ENCODE assay signal across 1 cellular context in genomic region chr15:56733131-56734012, GRCh38.
TF ChIP-seq lines count a peak whose summit lies in the region.

Gene ZNF280D (minus strand): TSS chr15:56733509. CDS start chr15:56707109, 26,400 bp downstream.

TF ChIP-seq in HepG2, 621 proteins besides CTCF, POLR2A, EP300 and RAD21 (continued from another document and continues in another):
- TF ChIP-seq ZNF503 (CRISPR knock-in tag; IDR thresholded peaks at IDR 0.05) (no peak), ZKSCAN8 (CRISPR knock-in tag; IDR thresholded peaks at IDR 0.05; ENCODE audit: borderline replicate concordance) (no peak), MYPOP (CRISPR knock-in tag; IDR thresholded peaks at IDR 0.05) (peak; percentile 54; the same call in 1 of the 2 replicates), NCOA5 (CRISPR knock-in tag; IDR thresholded peaks at IDR 0.05) (no peak), ZC3H13 (CRISPR knock-in tag; IDR thresholded peaks at IDR 0.05) (peak; percentile 74; the same call in 1 of the 2 replicates), ZNF235 (CRISPR knock-in tag; IDR thresholded peaks at IDR 0.05; ENCODE audit: borderline replicate concordance) (no peak), ETV6 (CRISPR knock-in tag; conservative IDR thresholded peaks at IDR 0.05) (no peak), RARG (CRISPR knock-in tag; IDR thresholded peaks at IDR 0.05; ENCODE audit: low read depth) (no peak), IRF9 (CRISPR knock-in tag; IDR thresholded peaks at IDR 0.05; ENCODE audit: borderline replicate concordance) (0 out of 2 replicates have a peak, but pooled peaks have one; percentile 52), U2AF2 (IDR thresholded peaks at IDR 0.05; ENCODE audit: low read depth, low read length) (no peak), ZNF180 (CRISPR knock-in tag; IDR thresholded peaks at IDR 0.05; ENCODE audit: borderline replicate concordance, low read depth) (no peak), ZBTB34 (CRISPR knock-in tag; IDR thresholded peaks at IDR 0.05) (no peak), ZMAT3 (CRISPR knock-in tag; conservative IDR thresholded peaks at IDR 0.05) (peak; percentile 73), ZBTB42 (CRISPR knock-in tag; IDR thresholded peaks at IDR 0.05) (no peak), TP53 (CRISPR knock-in tag; conservative IDR thresholded peaks at IDR 0.05) (no peak), ZNF280B (CRISPR knock-in tag; IDR thresholded peaks at IDR 0.05; ENCODE audit: borderline replicate concordance) (no peak), ZNF136 (CRISPR knock-in tag; IDR thresholded peaks at IDR 0.05; ENCODE audit: low read depth) (no peak), RBAK (CRISPR knock-in tag; IDR thresholded peaks at IDR 0.05) (no peak), ZNF570 (CRISPR knock-in tag; IDR thresholded peaks at IDR 0.05; ENCODE audit: borderline replicate concordance) (no peak; the same call in 1 of the 2 replicates), NCOA2 (CRISPR knock-in tag; IDR thresholded peaks at IDR 0.05) (peak; percentile 23; the same call in 1 of the 2 replicates), ZNF710 (CRISPR knock-in tag; IDR thresholded peaks at IDR 0.05; ENCODE audit: borderline replicate concordance) (peak; percentile 21; the same call in 1 of the 2 replicates), ZFAT (CRISPR knock-in tag; conservative IDR thresholded peaks at IDR 0.05) (0 out of 2 replicates have a peak, but pooled peaks have one; percentile 39), PRDM4 (CRISPR knock-in tag; IDR thresholded peaks at IDR 0.05; ENCODE audit: borderline replicate concordance) (no peak), NFIC (IDR thresholded peaks at IDR 0.05; ENCODE audit: low read length) (no peak), ZNF7 (CRISPR knock-in tag; IDR thresholded peaks at IDR 0.05) (no peak), ZNF296 (CRISPR knock-in tag; conservative IDR thresholded peaks at IDR 0.05) (no peak), MED1 (CRISPR knock-in tag; IDR thresholded peaks at IDR 0.05) (peak; percentile 26; the same call in 1 of the 2 replicates), ZBTB10 (CRISPR knock-in tag; IDR thresholded peaks at IDR 0.05; ENCODE audit: borderline replicate concordance) (peak; percentile 14; the same call in 1 of the 2 replicates), ZNF782 (CRISPR knock-in tag; IDR thresholded peaks at IDR 0.05; ENCODE audit: borderline replicate concordance) (no peak; the same call in 1 of the 2 replicates), ZNF407 (CRISPR knock-in tag; IDR thresholded peaks at IDR 0.05; ENCODE audit: not compliant biosample characterization) (no peak), ZNF383 (CRISPR knock-in tag; IDR thresholded peaks at IDR 0.05; ENCODE audit: borderline replicate concordance) (no peak), HOXA3 (CRISPR knock-in tag; IDR thresholded peaks at IDR 0.05) (peak; percentile 69)
